ENCODE assay signal across 8 cellular contexts in genomic region chr3:23203651-23204111, GRCh38. TPM values are rescaled to one million over a fixed set of nuclear protein-coding genes. Genes with fewer than 3 reads are reported as not detected.
A peak's percentile ranks its signal among the peaks of the same experiment; 100 is the strongest.
DNase-seq lines count a peak whose midpoint lies in the region; ATAC-seq and TF ChIP-seq lines count a peak whose summit lies in the region.

No MANE protein-coding gene starts in this region.

- DNase-seq in AG04449 (ENCODE audit: low read depth, low spot score): no peak
- DNase-seq in activated CD8-positive, alpha-beta memory T cell treated with anti-CD3 and anti-CD28 coated beads, Interleukin-2, amount 10 ng/mL, durations not matched to agents 7 days and 5 days: no peak
- no peak for DNase-seq in fibroblast of pulmonary artery (ENCODE audit: low read depth)
- no peak for DNase-seq in kidney glomerular epithelial cell (lab: John Stamatoyannopoulos, UW)

- no peaks in the 10 kb centered on the region for H3K9me3 Mint-ChIP-seq in activated CD8-positive, alpha-beta memory T cell treated with anti-CD3 and anti-CD28 coated beads, Interleukin-2, amount 10 ng/mL, durations not matched to agents 7 days and 5 days (ENCODE audit: low read depth)

- H3K36me3 ChIP-seq in neural cell (ENCODE audit: insufficient read depth, low read length): no peaks in the 10 kb centered on the region

- peaks cover 29% of the 10 kb centered on the region for H3K27me3 ChIP-seq in neural cell (ENCODE audit: insufficient read depth, low read depth, low read length)

- H3K9me2 ChIP-seq in neural cell (ENCODE audit: insufficient read depth, low read length): no peaks in the 10 kb centered on the region

- H3K27ac ChIP-seq in neural cell (ENCODE audit: low read length): no peak overlapping the region

- peak overlapping the region; percentile 94 for H3K4me3 ChIP-seq in AG04449 (ENCODE audit: low read depth, low read length)
- H3K4me3 ChIP-seq in fibroblast of pulmonary artery (replicated peaks; ENCODE audit: low read depth, low read length): peak overlapping the region; percentile 89
- peak overlapping the region; percentile 84 for H3K4me3 ChIP-seq in neural cell (ENCODE audit: low read length)

- peak overlapping the region; percentile 52 for H2AFZ ChIP-seq in neural cell (ENCODE audit: low read depth, low read length)

- peaks cover 47% of the 10 kb centered on the region for H3K27me3 Mint-ChIP-seq in activated CD8-positive, alpha-beta memory T cell treated with anti-CD3 and anti-CD28 coated beads, Interleukin-2, amount 10 ng/mL, durations not matched to agents 7 days and 5 days

- TF ChIP-seq EP300 in Ishikawa (IDR thresholded peaks at IDR 0.05; ENCODE audit: borderline replicate concordance) (0 out of 2 replicates have a peak, but pooled peaks have one; percentile 12), neural cell (conservative IDR thresholded peaks at IDR 0.05; ENCODE audit: poor library complexity, severe bottlenecking) (no peak)

- no peaks in the 10 kb centered on the region for H3K79me2 ChIP-seq in neural cell (replicated peaks; ENCODE audit: insufficient read depth, low read length)

- no peaks in the 10 kb centered on the region for H3F3A ChIP-seq in neural cell (ENCODE audit: insufficient read depth, low read length, poor library complexity, severe bottlenecking)

- H3K36me3 Mint-ChIP-seq in activated CD8-positive, alpha-beta memory T cell treated with anti-CD3 and anti-CD28 coated beads, Interleukin-2, amount 10 ng/mL, durations not matched to agents 7 days and 5 days: no peaks in the 10 kb centered on the region

- H3K4me1 Mint-ChIP-seq in activated CD8-positive, alpha-beta memory T cell treated with anti-CD3 and anti-CD28 coated beads, Interleukin-2, amount 10 ng/mL, durations not matched to agents 7 days and 5 days: peaks cover 8% of the 10 kb centered on the region

- CTCF ChIA-PET in AG04449 (lab: Yijun Ruan, JAX): no interaction called here
- CTCF ChIA-PET in activated CD8-positive, alpha-beta memory T cell treated with anti-CD3 and anti-CD28 coated beads, Interleukin-2, amount 10 ng/mL, durations not matched to agents 7 days and 5 days (lab: Charles Lee): no interaction called here

- H3K4me3 Mint-ChIP-seq in activated CD8-positive, alpha-beta memory T cell treated with anti-CD3 and anti-CD28 coated beads, Interleukin-2, amount 10 ng/mL, durations not matched to agents 7 days and 5 days: peak overlapping the region; percentile 68

- H4K20me1 ChIP-seq in neural cell (ENCODE audit: insufficient read depth): no peaks in the 10 kb centered on the region

- TF ChIP-seq CTCF in AG04449 (IDR thresholded peaks at IDR 0.05; ENCODE audit: insufficient read depth, low read length, missing control alignments) (no peak), fibroblast of pulmonary artery (IDR thresholded peaks at IDR 0.05; ENCODE audit: low read length, missing control alignments) (no peak), neural cell (IDR thresholded peaks at IDR 0.05; ENCODE audit: poor library complexity, severe bottlenecking) (no peak)

- POLR2A ChIA-PET in AG04449 (lab: Yijun Ruan, JAX): no interaction called here

- TF ChIP-seq RAD21 in Ishikawa (IDR thresholded peaks at IDR 0.05; ENCODE audit: low read depth): no peak
- no peak for TF ChIP-seq RAD21 in neural cell (conservative IDR thresholded peaks at IDR 0.05)

- peak overlapping the region; percentile 70 for H3K9ac ChIP-seq in neural cell (ENCODE audit: low read length)

- H3K9me3 ChIP-seq in neural cell (ENCODE audit: low read length): no peaks in the 10 kb centered on the region

- no peak overlapping the region for H3K27ac Mint-ChIP-seq in activated CD8-positive, alpha-beta memory T cell treated with anti-CD3 and anti-CD28 coated beads, Interleukin-2, amount 10 ng/mL, durations not matched to agents 7 days and 5 days

- ATAC-seq in GM19035 (IDR thresholded peaks at IDR 0.05; ENCODE audit: unreplicated experiment): peak; percentile 6
- no peak for ATAC-seq in activated CD8-positive, alpha-beta memory T cell treated with anti-CD3 and anti-CD28 coated beads, Interleukin-2, amount 10 ng/mL, durations not matched to agents 7 days and 5 days
- no peak for ATAC-seq in GM18520 (IDR thresholded peaks at IDR 0.05; ENCODE audit: unreplicated experiment)

- H3K4me2 ChIP-seq in neural cell (ENCODE audit: low read length): peak overlapping the region; percentile 73

TF ChIP-seq in Ishikawa, 13 proteins besides CTCF, POLR2A, EP300 and RAD21 (continues in another document):
- TF ChIP-seq TEAD4 (IDR thresholded peaks at IDR 0.05): no peak
- no peak for TF ChIP-seq CEBPB (IDR thresholded peaks at IDR 0.05)
- TF ChIP-seq MAX (IDR thresholded peaks at IDR 0.05): no peak; the same call in none of the 2 replicates
- no peak for TF ChIP-seq ZBTB7A (IDR thresholded peaks at IDR 0.05; ENCODE audit: low read depth)
- no peak for TF ChIP-seq REST (IDR thresholded peaks at IDR 0.05; ENCODE audit: low read depth)
- no peak for TF ChIP-seq TCF12 (IDR thresholded peaks at IDR 0.05; ENCODE audit: low read depth)
- TF ChIP-seq CREB1 (IDR thresholded peaks at IDR 0.05; ENCODE audit: low read depth): no peak
- TF ChIP-seq TAF1 (IDR thresholded peaks at IDR 0.05; ENCODE audit: low read depth): no peak
- TF ChIP-seq EGR1 (IDR thresholded peaks at IDR 0.05): no peak

TF ChIP-seq in neural cell, 6 proteins besides CTCF, POLR2A, EP300 and RAD21:
- TF ChIP-seq REST (IDR thresholded peaks at IDR 0.05; ENCODE audit: borderline replicate concordance) (no peak), SMC3 (conservative IDR thresholded peaks at IDR 0.05; ENCODE audit: poor library complexity) (no peak), MXI1 (conservative IDR thresholded peaks at IDR 0.05; ENCODE audit: poor library complexity, severe bottlenecking) (no peak), EZH2 (IDR thresholded peaks at IDR 0.05; ENCODE audit: borderline replicate concordance, insufficient read depth, low read length, poor library complexity, severe bottlenecking) (no peak), POLR2AphosphoS5 (IDR thresholded peaks at IDR 0.05) (no peak), TAF1 (IDR thresholded peaks at IDR 0.05; ENCODE audit: low read depth) (no peak)

RNA-seq across cellular contexts. Expression of gene UBE2E2, which starts 0.6 kb away (rescaled TPM):
- under 1 TPM; 0.77 to 0.82 TPM for total RNA-seq in activated CD8-positive, alpha-beta memory T cell treated with anti-CD3 and anti-CD28 coated beads, Interleukin-2, amount 10 ng/mL, durations not matched to agents 7 days and 5 days
- 13.6 and 19.8 TPM in 2 replicates for polyA plus RNA-seq in neural cell
- polyA minus RNA-seq in neural cell: 15.8 and 18.2 TPM in 2 replicates
